19 cellular contexts compared by ENCODE assay signal in the genomic region with DNA sequence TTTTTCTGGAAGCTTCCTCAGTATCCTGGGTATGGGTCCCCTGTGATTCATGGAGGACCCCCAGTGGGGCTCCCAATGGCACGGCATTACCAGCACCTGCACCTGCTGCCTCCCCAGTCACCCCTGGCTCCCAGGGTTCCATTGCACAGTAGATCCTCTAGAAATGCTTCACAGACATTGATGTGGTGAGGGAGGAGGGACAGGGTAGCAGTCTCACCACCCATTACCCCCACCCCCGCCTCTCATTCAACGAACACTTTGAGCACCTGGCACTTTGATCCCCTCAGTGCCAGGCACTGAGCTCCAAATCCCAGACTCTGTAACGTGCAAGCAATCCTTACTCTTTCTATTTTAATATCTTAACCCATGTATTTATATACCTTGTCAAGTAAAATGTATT.
"Had no signal": no experiment of that assay in that cellular context is flagged by ENCODE, and none has a peak within 500 bp of the region (broad histone marks: within the 10 kb centered on the region; RNA-seq: fewer than 3 reads in every experiment).

No MANE protein-coding gene starts in this region.

- H3K4me3 ChIP-seq: esophagus squamous epithelium, hepatocyte, left lung, pancreas, sigmoid colon, spleen, stomach, testis had no signal

- H3K4me1 ChIP-seq: pancreas, sigmoid colon had no signal

- H3K4me2 ChIP-seq: hepatocyte had no signal

- H3K79me2 ChIP-seq: hepatocyte had no signal

- H3K27me3 ChIP-seq: esophagus squamous epithelium, hepatocyte, left lung, pancreas, sigmoid colon, spleen, stomach, testis had no signal

- FAIRE-seq: endothelial cell of umbilical vein, keratinocyte, pancreas had no signal

- H3K9me3 ChIP-seq: esophagus squamous epithelium, left lung, pancreas, sigmoid colon, spleen, stomach, testis had no signal

- H2AFZ ChIP-seq: hepatocyte had no signal

- DNase-seq: activated CD4-positive, alpha-beta T cell treated with anti-CD3 and anti-CD28 coated beads for 4 hours; activated T-cell treated with anti-CD3 and anti-CD28 coated beads for 4 hours; aorta; cortex of kidney; effector CD8-positive, alpha-beta T cell; esophagus squamous epithelium; left lung; mammary epithelial cell; pancreas; sigmoid colon; spleen; stomach; T-helper 1 cell; T1000; testis had no signal

- H3K36me3 ChIP-seq: esophagus squamous epithelium, left lung, pancreas, sigmoid colon, spleen, stomach had no signal

- H3K27ac ChIP-seq: hepatocyte, pancreas, sigmoid colon, testis, VCaP had no signal
